In the genomic region with DNA sequence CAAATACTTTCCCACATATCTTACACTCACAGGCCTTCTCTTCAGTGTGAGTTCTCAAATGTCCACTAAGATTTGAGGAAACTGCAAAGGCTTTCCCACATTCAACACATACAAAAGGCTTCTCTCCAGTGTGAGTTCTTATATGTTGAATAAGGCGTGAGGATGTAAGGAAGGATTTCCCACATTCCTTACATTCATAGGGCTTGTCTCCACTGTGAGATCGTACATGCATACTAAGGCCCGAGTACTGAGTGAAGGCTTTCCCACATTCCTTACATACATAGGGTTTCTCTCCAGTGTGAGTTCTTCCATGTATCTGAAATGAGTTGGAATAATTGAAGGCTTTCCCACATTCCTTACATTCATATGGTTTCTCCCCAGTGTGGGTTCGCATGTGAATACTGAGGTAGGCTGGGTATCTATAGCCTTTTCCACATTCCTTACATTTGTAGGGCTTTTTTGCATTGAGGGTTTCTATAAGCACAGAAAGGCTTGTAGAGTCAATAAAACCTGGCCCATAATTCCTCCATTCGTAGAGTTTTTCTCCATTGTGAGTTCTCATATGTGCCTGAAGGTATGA, we compare ENCODE assay signal across 16 cellular contexts. TPM values are rescaled to one million over a fixed set of nuclear protein-coding genes. Genes with fewer than 3 reads are reported as not detected.
A peak's percentile ranks its signal among the peaks of the same experiment; 100 is the strongest.
DNase-seq lines count a peak whose midpoint lies in the region; ATAC-seq and TF ChIP-seq lines count a peak whose summit lies in the region.
"Had no signal": no experiment of that assay in that cellular context is flagged by ENCODE, and none has a peak within 500 bp of the region (broad histone marks: within the 10 kb centered on the region; RNA-seq: fewer than 3 reads in every experiment).

No MANE protein-coding gene starts in this region.

- H3K4me1 ChIP-seq in GM23248 (ENCODE audit: insufficient read depth) (no peaks in the 10 kb centered on the region), PC-3 (ENCODE audit: insufficient read depth, low read length) (peaks cover 5% of the 10 kb centered on the region; the same call in 1 of the 2 replicates)
- H3K4me1 ChIP-seq: sigmoid colon had no signal

- BruUV-seq in PC-3 (replicated peaks; lab: Mats Ljungman, UMichigan), result TSS peak; percentile 6

- H3K4me3 Mint-ChIP-seq in progenitor cell of endocrine pancreas (ENCODE audit: low read depth) (no peak overlapping the region), CD14-positive monocyte (no peak overlapping the region)
- H3K4me3 Mint-ChIP-seq: activated naive CD4-positive, alpha-beta T cell treated with anti-CD3 and anti-CD28 coated beads for 36 hours; IgD-negative memory B cell; naive thymus-derived CD8-positive, alpha-beta T cell had no signal

- H3K27me3 Mint-ChIP-seq in progenitor cell of endocrine pancreas (no peaks in the 10 kb centered on the region), CD14-positive monocyte (ENCODE audit: low read depth in 3 of 3) (no peaks in the 10 kb centered on the region)
- H3K27me3 Mint-ChIP-seq: IgD-negative memory B cell; naive thymus-derived CD8-positive, alpha-beta T cell had no signal

- peaks cover 93% of the 10 kb centered on the region for H3K36me3 ChIP-seq in GM23248 (ENCODE audit: low read depth)
- peaks cover 89% of the 10 kb centered on the region for H3K36me3 ChIP-seq in PC-3 (ENCODE audit: low read depth, low read length)

- no peaks in the 10 kb centered on the region for H4K20me1 ChIP-seq in GM23248 (ENCODE audit: insufficient read depth)
- H4K20me1 ChIP-seq in PC-3 (ENCODE audit: low read length), result no peaks in the 10 kb centered on the region

- H3K27me3 ChIP-seq in GM23248 (replicated peaks; ENCODE audit: insufficient read depth) (no peaks in the 10 kb centered on the region), PC-3 (ENCODE audit: low read length) (no peaks in the 10 kb centered on the region)
- H3K27me3 ChIP-seq: sigmoid colon had no signal

- H3K9me3 ChIP-seq in GM23248 (ENCODE audit: low read depth), result peaks cover 47% of the 10 kb centered on the region
- H3K9me3 ChIP-seq in PC-3 (ENCODE audit: low read length), result peaks cover 79% of the 10 kb centered on the region

- H2AFZ ChIP-seq in GM23248 (no peak overlapping the region), PC-3 (ENCODE audit: low read length) (no peak overlapping the region)

- 98% methylated on average over 5 of the region's 5 CpGs for WGBS in GM23248 (ENCODE audit: low coverage in 1 of 2, low lambda C conversion rate in 2 of 2, missing lambda C conversion rate in 2 of 2), 2 experiments

- H3K9me3 Mint-ChIP-seq in progenitor cell of endocrine pancreas (ENCODE audit: low read depth) (peaks cover 74% of the 10 kb centered on the region), CD14-positive monocyte (peaks cover 60 to 94% (median 92%) of the 10 kb centered on the region in 7 donors)

- DNase-seq in GM23248 (peak; percentile 34), PC-3 (peak; percentile 25), fibroblast of gingiva (ENCODE audit: low read depth) (peak; percentile 7), progenitor cell of endocrine pancreas (ENCODE audit: low spot score, unreplicated experiment) (no peak), NCI-H1930 (lab: John Stamatoyannopoulos, UW) (no peak), left colon (no peak), CD14-positive monocyte (ENCODE audit: low spot score) (no peak), NCI-H69 (lab: John Stamatoyannopoulos, UW) (no peak)
- DNase-seq: activated naive CD4-positive, alpha-beta T cell treated with anti-CD3 and anti-CD28 coated beads for 36 hours; NCI-H146; NCI-H526 treated with DMSO at 0.1 percent for 48 hours; sigmoid colon; T-helper 9 cell had no signal

- CTCF ChIA-PET in PC-3 (lab: Charles Lee), result no interaction called here

- POLR2A ChIA-PET in PC-3 (lab: Charles Lee; ENCODE audit: unreplicated experiment), result no interaction called here

- H3K4me3 ChIP-seq in GM23248 (peak overlapping the region; percentile 6; the same call in 1 of the 2 replicates), PC-3 (ENCODE audit: low read length) (peak overlapping the region; percentile 8; the same call in 1 of the 2 replicates)
- H3K4me3 ChIP-seq: sigmoid colon had no signal

- no peak overlapping the region for H3K4me2 ChIP-seq in GM23248 (ENCODE audit: unreplicated experiment)
- no peak overlapping the region for H3K4me2 ChIP-seq in PC-3 (ENCODE audit: low read length)

- H3K9ac ChIP-seq in GM23248 (no peak overlapping the region), PC-3 (ENCODE audit: low read length) (no peak overlapping the region)

- intact Hi-C loops in PC-3 (cut with micrococcal nuclease) (no loop called here), left colon (cut with DNase I, micrococcal nuclease) (no loop called here), CD14-positive monocyte (cut with micrococcal nuclease) (no loop called here)

- H3K27ac Mint-ChIP-seq in progenitor cell of endocrine pancreas, result peak overlapping the region; percentile 64
- H3K27ac Mint-ChIP-seq in CD14-positive monocyte, result no peak overlapping the region
- H3K27ac Mint-ChIP-seq: activated naive CD4-positive, alpha-beta T cell treated with anti-CD3 and anti-CD28 coated beads for 36 hours; IgD-negative memory B cell; naive thymus-derived CD8-positive, alpha-beta T cell had no signal

- H3K9me2 ChIP-seq in GM23248 (ENCODE audit: insufficient read depth), result no peaks in the 10 kb centered on the region
- H3K9me2 ChIP-seq in PC-3 (replicated peaks; ENCODE audit: low read length), result no peaks in the 10 kb centered on the region

- H3K27ac ChIP-seq in GM23248 (no peak overlapping the region), PC-3 (ENCODE audit: low read length) (no peak overlapping the region)
- H3K27ac ChIP-seq: sigmoid colon had no signal

- no peaks in the 10 kb centered on the region for H3K4me1 Mint-ChIP-seq in progenitor cell of endocrine pancreas (ENCODE audit: low read depth)
- H3K4me1 Mint-ChIP-seq in CD14-positive monocyte, result no peaks in the 10 kb centered on the region
- H3K4me1 Mint-ChIP-seq: IgD-negative memory B cell had no signal

- H3K36me3 Mint-ChIP-seq in progenitor cell of endocrine pancreas (ENCODE audit: insufficient read depth) (peaks cover 87% of the 10 kb centered on the region), CD14-positive monocyte (peaks cover 54 to 68% of the 10 kb centered on the region in 2 donors)

- H3K79me2 ChIP-seq in GM23248 (ENCODE audit: insufficient read depth), result no peaks in the 10 kb centered on the region
- H3K79me2 ChIP-seq in PC-3 (ENCODE audit: low read length), result no peaks in the 10 kb centered on the region

- in situ Hi-C loops in GM23248 (cut with MboI), result no loop called here

- peaks cover 32% of the 10 kb centered on the region for H3F3A ChIP-seq in GM23248 (ENCODE audit: insufficient read depth)
- H3F3A ChIP-seq in PC-3 (ENCODE audit: low read length, unreplicated experiment), result no peaks in the 10 kb centered on the region

- TF ChIP-seq CTCF in PC-3 (conservative IDR thresholded peaks at IDR 0.05; ENCODE audit: low read depth, low read length) (no peak), progenitor cell of endocrine pancreas (IDR thresholded peaks at IDR 0.05; ENCODE audit: unreplicated experiment) (no peak), CD14-positive monocyte (IDR thresholded peaks at IDR 0.05) (no peak)

- ATAC-seq in PC-3 (no peak), left colon (no peak)
- ATAC-seq: naive thymus-derived CD8-positive, alpha-beta T cell; Right ventricle myocardium inferior had no signal

RNA-seq across cellular contexts. Expression of a gene that starts 9.6 kb away (rescaled TPM):
- total RNA-seq in GM23248 (2014; rRNA removed; shearing (Covaris generic)), result 15.7 and 17.6 TPM in 2 replicates
- 10.5 and 10.6 TPM in 2 replicates for polyA plus RNA-seq in GM23248 (2016; fragmentation: Nextera tagmentation; extraction: Ambion mirVana)
- 8.2 and 9.7 TPM in 2 replicates for total RNA-seq in PC-3 (2014; rRNA removed)
- 21.7 and 24.2 TPM in 2 replicates for total RNA-seq in progenitor cell of endocrine pancreas
- 10 to 100 TPM; 10.2 to 10.3 TPM for total RNA-seq in left colon
- 1 to 10 TPM; 4.1 to 6.4 TPM for polyA plus RNA-seq in CD14-positive monocyte

RNA-seq across cellular contexts. Expression of a gene that starts 30.4 kb away (rescaled TPM):
- total RNA-seq in GM23248 (2014; rRNA removed; shearing (Covaris generic)), result 0.25 and 1.9 TPM in 2 replicates
- polyA plus RNA-seq in GM23248 (2016; fragmentation: Nextera tagmentation; extraction: Ambion mirVana) (0.16 and 0.48 TPM in 2 replicates), CD14-positive monocyte (not detected)
- total RNA-seq in PC-3 (2014; rRNA removed) (not detected in 2 replicates), progenitor cell of endocrine pancreas (not detected in 2 replicates), left colon (not detected)
- total RNA-seq: naive thymus-derived CD8-positive, alpha-beta T cell; Right ventricle myocardium inferior; sigmoid colon had no signal
- polyA plus RNA-seq: IgD-negative memory B cell; naive thymus-derived CD8-positive, alpha-beta T cell; sigmoid colon had no signal

RNA-seq across cellular contexts. Expression of a gene that starts 55.5 kb away (rescaled TPM):
- total RNA-seq in GM23248 (2014; rRNA removed; shearing (Covaris generic)), result 27.6 and 28.4 TPM in 2 replicates
- polyA plus RNA-seq in GM23248 (2016; fragmentation: Nextera tagmentation; extraction: Ambion mirVana), result 6.9 and 7.9 TPM in 2 replicates
- 52.6 and 65.6 TPM in 2 replicates for total RNA-seq in PC-3 (2014; rRNA removed)
- total RNA-seq in progenitor cell of endocrine pancreas, result 53.9 and 57.0 TPM in 2 replicates
- total RNA-seq in left colon, result 10 to 100 TPM; 17.1 to 22.8 TPM
- polyA plus RNA-seq in CD14-positive monocyte, result 1 to 10 TPM; 1.5 to 3.8 TPM

Comparison
In these comparisons a context has a peak if more than half of its experiments do, and no peak if none do; other contexts are left out.
1. DNase-seq: peak in GM23248 (single experiment), PC-3 (single experiment) and fibroblast of gingiva (single experiment); none in progenitor cell of endocrine pancreas (single experiment), NCI-H1930 (0 of 2), left colon (0 of 2), CD14-positive monocyte (single experiment) and NCI-H69 (single experiment).